Comparison of ENCODE assay signal across 17 cellular contexts in genomic region chr3:16070707-16071106, GRCh38.
A peak's percentile ranks its signal among the peaks of the same experiment; 100 is the strongest.
DNase-seq lines count a peak whose midpoint lies in the region; ATAC-seq, FAIRE-seq and TF ChIP-seq lines count a peak whose summit lies in the region.
"Had no signal": no experiment of that assay in that cellular context is flagged by ENCODE, and none has a peak within 500 bp of the region (broad histone marks: within the 10 kb centered on the region; RNA-seq: fewer than 3 reads in every experiment).

No MANE protein-coding gene starts in this region.

- DNase-seq in A549 (ENCODE audit: low read depth in 1 of 2, low spot score in 1 of 2) (no peak), COLO668 (lab: John Stamatoyannopoulos, UW; ENCODE audit: unreplicated experiment) (peak; percentile 13), Panc1 (ENCODE audit: low read depth, low spot score) (no peak), left kidney (ENCODE audit: low read depth, low spot score) (peak; percentile 13), SJCRH30 (no peak)
- DNase-seq: Caco-2; CD4-positive, alpha-beta T cell; H7; NCI-H1694 treated with DMSO at 0.1 percent for 48 hours; SIG-M5 had no signal

- no peak for FAIRE-seq in A549 (lab: Jason Lieb, UNC)
- FAIRE-seq: GM12891 had no signal

- no peak for ATAC-seq in A549
- ATAC-seq in Panc1 = no peak
- no peak for ATAC-seq in HG02610 (IDR thresholded peaks at IDR 0.05; ENCODE audit: unreplicated experiment)
- no peak for ATAC-seq in HG03460 (IDR thresholded peaks at IDR 0.05; ENCODE audit: unreplicated experiment)
- no peak for ATAC-seq in esophagus mucosa
- ATAC-seq: SK-N-SH treated with all-trans-retinoic acid at 6 μM for 48 hours had no signal

- POLR2A ChIA-PET in A549 (lab: Yijun Ruan, JAX) (interaction anchor here (1.1 kb wide), 1 partner anchor 10 kb away, joined by 3 read pairs; no protein-coding TSS in a partner anchor), Panc1 (lab: Charles Lee) (no interaction called here)

- WGBS in A549 (ENCODE audit: missing lambda C conversion rate) = 94% methylated on average over 5 of the region's 5 CpGs

- H3K4me3 ChIP-seq in A549 (no peak overlapping the region), Panc1 (ENCODE audit: low read depth in 2 of 2, low read length in 2 of 2) (no peak overlapping the region), SJCRH30 (no peak overlapping the region)

- no peak for TF ChIP-seq RAD21 in A549 (conservative IDR thresholded peaks at IDR 0.05 in 1 of 2, IDR thresholded peaks at IDR 0.05 in 1 of 2)

- H3K27me3 ChIP-seq in Panc1 (ENCODE audit: control insufficient read depth, insufficient read depth, low read length) (no peaks in the 10 kb centered on the region), SJCRH30 (no peaks in the 10 kb centered on the region)

- no peaks in the 10 kb centered on the region for H3K9me3 ChIP-seq in A549
- H3K9me3 ChIP-seq in Panc1 (ENCODE audit: control insufficient read depth, insufficient read depth, low read depth, low read length) = peaks cover 2% of the 10 kb centered on the region; the same call in 1 of the 2 replicates
- H3K9me3 ChIP-seq in SJCRH30 (replicated peaks) = no peaks in the 10 kb centered on the region
- H3K9me3 ChIP-seq: Caco-2 had no signal

- in situ Hi-C loops in Panc1 (cut with HindIII; ENCODE audit: low pct_unique_long_range_greater_than_20kb, low sequenced_read_pairs) = no loop called here

- H3K4me1 ChIP-seq in A549 = peaks cover 46% of the 10 kb centered on the region
- peaks cover 27% of the 10 kb centered on the region for H3K4me1 ChIP-seq in Panc1 (ENCODE audit: control insufficient read depth, insufficient read depth, low read length)
- H3K4me1 ChIP-seq in SJCRH30 = peaks cover 25% of the 10 kb centered on the region

- H3K4me2 ChIP-seq in A549 = no peak overlapping the region
- H3K4me2 ChIP-seq: KMS-11 had no signal

- H3K27ac ChIP-seq in A549 = peak overlapping the region; percentile 73 to 89
- H3K27ac ChIP-seq in Panc1 (ENCODE audit: low read length) = peak overlapping the region; percentile 87; the same call in 1 of the 2 replicates
- no peak overlapping the region for H3K27ac ChIP-seq in SJCRH30
- H3K27ac ChIP-seq: KMS-11, RWPE1 had no signal

- H3K36me3 ChIP-seq in Panc1 (ENCODE audit: control insufficient read depth, insufficient read depth, low read length) (no peaks in the 10 kb centered on the region), SJCRH30 (no peaks in the 10 kb centered on the region)

- TF ChIP-seq CTCF in A549 (IDR thresholded peaks at IDR 0.05) (no peak), Panc1 (IDR thresholded peaks at IDR 0.05) (no peak)

- TF ChIP-seq EP300 in A549 (IDR thresholded peaks at IDR 0.05) = no peak

- CTCF ChIA-PET in A549 (lab: Yijun Ruan, JAX) (interaction anchor here (1.3 to 3.9 kb wide), 4 partner anchors 11 to 108 kb away, joined by 4 to 17 read pairs (median 8); no protein-coding TSS in a partner anchor), Panc1 (lab: Charles Lee) (no interaction called here)

- intact Hi-C loops in Panc1 (cut with micrococcal nuclease; ENCODE audit: unreplicated experiment) = no loop called here

- BruUV-seq in Panc1 (replicated peaks; lab: Mats Ljungman, UMichigan) = no TSS peak

- TF ChIP-seq POLR2A in A549 (IDR thresholded peaks at IDR 0.05; ENCODE audit: low read length) = no peak

TF ChIP-seq in A549, 52 proteins besides CTCF, POLR2A, EP300 and RAD21:
- TF ChIP-seq MAFK (IDR thresholded peaks at IDR 0.05; ENCODE audit: partially characterized antibody) (no peak), CHD2 (IDR thresholded peaks at IDR 0.05; ENCODE audit: low read length, partially characterized antibody) (no peak), HES2 (IDR thresholded peaks at IDR 0.05) (no peak), MYC (IDR thresholded peaks at IDR 0.05; ENCODE audit: borderline replicate concordance, low read length) (no peak)

Comparison
In these comparisons a context has a peak if more than half of its experiments do, and no peak if none do; other contexts are left out.
1. DNase-seq: peak in COLO668 (single experiment) and left kidney (single experiment); none in A549 (0 of 2), Panc1 (single experiment) and SJCRH30 (0 of 2).